ENCODE assay signal across 8 cellular contexts in genomic region chr10:110528998-110529524, GRCh38. TPM values are rescaled to one million over a fixed set of nuclear protein-coding genes. Genes with fewer than 3 reads are reported as not detected.
A peak's percentile ranks its signal among the peaks of the same experiment; 100 is the strongest.
DNase-seq lines count a peak whose midpoint lies in the region; ATAC-seq lines count a peak whose summit lies in the region.
"Not testable (repeated sequence)": the region's sequence is repeated elsewhere in the genome, so short reads cannot be mapped to it uniquely, and the experiment has no call there.

No MANE protein-coding gene starts in this region.

- CTCF ChIA-PET in activated CD8-positive, alpha-beta memory T cell treated with anti-CD3 and anti-CD28 coated beads, Interleukin-2, amount 10 ng/mL, durations not matched to agents 7 days and 5 days (lab: Charles Lee): interaction anchor here (1.0 to 1.8 kb wide), 5 partner anchors 16 to 233 kb away, joined by 3 to 8 read pairs (median 4); no protein-coding TSS in a partner anchor

- H3K4me1 Mint-ChIP-seq in activated CD8-positive, alpha-beta memory T cell treated with anti-CD3 and anti-CD28 coated beads, Interleukin-2, amount 10 ng/mL, durations not matched to agents 7 days and 5 days: peaks cover 47% of the 10 kb centered on the region

- not testable (repeated sequence) for H3K4me3 Mint-ChIP-seq in activated CD8-positive, alpha-beta memory T cell treated with anti-CD3 and anti-CD28 coated beads, Interleukin-2, amount 10 ng/mL, durations not matched to agents 7 days and 5 days

- H3K27ac Mint-ChIP-seq in activated CD8-positive, alpha-beta memory T cell treated with anti-CD3 and anti-CD28 coated beads, Interleukin-2, amount 10 ng/mL, durations not matched to agents 7 days and 5 days: peak overlapping the region; percentile 71

- H3K9me3 ChIP-seq in effector memory CD4-positive, alpha-beta T cell (ENCODE audit: control insufficient read depth, low read length): not testable (repeated sequence)

- ATAC-seq in GM19025 (IDR thresholded peaks at IDR 0.05; ENCODE audit: low read depth, unreplicated experiment) (peak; percentile 79), GM21825 (IDR thresholded peaks at IDR 0.05; ENCODE audit: unreplicated experiment) (peak; percentile 70), HG03097 (IDR thresholded peaks at IDR 0.05; ENCODE audit: low FRiP score, unreplicated experiment) (peak; percentile 38)
- peak; percentile 54 for ATAC-seq in activated CD8-positive, alpha-beta memory T cell treated with anti-CD3 and anti-CD28 coated beads, Interleukin-2, amount 10 ng/mL, durations not matched to agents 7 days and 5 days

- H3K36me3 Mint-ChIP-seq in activated CD8-positive, alpha-beta memory T cell treated with anti-CD3 and anti-CD28 coated beads, Interleukin-2, amount 10 ng/mL, durations not matched to agents 7 days and 5 days: not testable (repeated sequence)

- DNase-seq in EL (peak; percentile 38), NAMALWA (ENCODE audit: low spot score) (peak; percentile 28)
- DNase-seq in activated CD8-positive, alpha-beta memory T cell treated with anti-CD3 and anti-CD28 coated beads, Interleukin-2, amount 10 ng/mL, durations not matched to agents 7 days and 5 days: peak; percentile 54
- not testable (repeated sequence) for DNase-seq in effector memory CD4-positive, alpha-beta T cell
- peak; percentile 49 for DNase-seq in stimulated activated CD4-positive, alpha-beta T cell treated with anti-CD3 and anti-CD28 coated beads, Interleukin-15, amount 100 ng/mL, for 24 hours

- H3K36me3 ChIP-seq in effector memory CD4-positive, alpha-beta T cell (ENCODE audit: control insufficient read depth, insufficient read depth, low read length): not testable (repeated sequence)

- H3K27me3 Mint-ChIP-seq in activated CD8-positive, alpha-beta memory T cell treated with anti-CD3 and anti-CD28 coated beads, Interleukin-2, amount 10 ng/mL, durations not matched to agents 7 days and 5 days: not testable (repeated sequence)

- H3K4me1 ChIP-seq in effector memory CD4-positive, alpha-beta T cell (ENCODE audit: control insufficient read depth, insufficient read depth, low read length, poor library complexity, severe bottlenecking): peaks cover 14% of the 10 kb centered on the region

- not testable (repeated sequence) for H3K9me3 Mint-ChIP-seq in activated CD8-positive, alpha-beta memory T cell treated with anti-CD3 and anti-CD28 coated beads, Interleukin-2, amount 10 ng/mL, durations not matched to agents 7 days and 5 days (ENCODE audit: low read depth)

- H3K4me3 ChIP-seq in effector memory CD4-positive, alpha-beta T cell (ENCODE audit: insufficient read depth, low read depth, low read length, poor library complexity, severe bottlenecking): not testable (repeated sequence)

- peak overlapping the region; percentile 22 for H3K27ac ChIP-seq in effector memory CD4-positive, alpha-beta T cell (ENCODE audit: insufficient read depth, low read length, poor library complexity, severe bottlenecking)

- H3K27me3 ChIP-seq in effector memory CD4-positive, alpha-beta T cell (replicated peaks; ENCODE audit: control insufficient read depth, insufficient read depth, low read length, poor library complexity, severe bottlenecking): not testable (repeated sequence)

RNA-seq across cellular contexts. Expression of gene DUSP5, which starts 31.4 kb away (rescaled TPM):
- total RNA-seq in activated CD8-positive, alpha-beta memory T cell treated with anti-CD3 and anti-CD28 coated beads, Interleukin-2, amount 10 ng/mL, durations not matched to agents 7 days and 5 days: 100 to 1,000 TPM; 102 to 223 TPM

RNA-seq across cellular contexts. Expression of gene SMC3, which starts 38.4 kb away (rescaled TPM):
- 10 to 100 TPM; 81.3 to 86.8 TPM for total RNA-seq in activated CD8-positive, alpha-beta memory T cell treated with anti-CD3 and anti-CD28 coated beads, Interleukin-2, amount 10 ng/mL, durations not matched to agents 7 days and 5 days
